Comparison of ENCODE assay signal across 12 cellular contexts in the genomic region with DNA sequence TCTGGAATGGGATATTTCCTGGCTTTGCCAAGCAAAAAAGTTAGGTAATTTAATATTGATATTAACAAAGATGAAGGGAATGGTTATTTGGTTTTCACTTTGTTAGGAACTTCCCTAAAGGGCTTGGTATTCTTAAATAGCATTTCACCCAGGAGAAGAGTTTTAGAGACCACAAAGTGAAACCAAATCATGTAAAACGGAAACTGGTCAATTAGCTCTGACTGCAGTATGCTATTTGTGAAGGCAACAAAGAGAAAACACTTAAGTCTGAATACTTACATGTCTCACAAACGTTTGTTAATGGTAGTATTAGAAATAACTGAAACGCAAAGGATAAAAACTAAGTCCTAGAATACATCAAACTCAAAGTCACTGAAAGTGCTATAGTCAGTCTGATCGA. TPM values are rescaled to one million over a fixed set of nuclear protein-coding genes. Genes with fewer than 3 reads are reported as not detected.
DNase-seq lines count a peak whose midpoint lies in the region; ATAC-seq and TF ChIP-seq lines count a peak whose summit lies in the region.
"Had no signal": no experiment of that assay in that cellular context is flagged by ENCODE, and none has a peak within 500 bp of the region (broad histone marks: within the 10 kb centered on the region; RNA-seq: fewer than 3 reads in every experiment).

No MANE protein-coding gene starts in this region.

- no peak overlapping the region for H2BK12ac ChIP-seq in trophoblast cell (ENCODE audit: low read length)

- no peak for TF ChIP-seq CTCF in lower lobe of right lung (IDR thresholded peaks at IDR 0.05)
- no peak for TF ChIP-seq CTCF in suprapubic skin (IDR thresholded peaks at IDR 0.05)
- TF ChIP-seq CTCF in prostate gland (IDR thresholded peaks at IDR 0.05) = no peak

- no peak overlapping the region for H2AK5ac ChIP-seq in trophoblast cell (ENCODE audit: low read length)

- H4K8ac ChIP-seq in trophoblast cell (ENCODE audit: low read depth, low read length) = no peak overlapping the region

- no peak overlapping the region for H3K27ac ChIP-seq in lower lobe of right lung
- H3K27ac ChIP-seq in trophoblast cell (ENCODE audit: low read depth, low read length) = no peak overlapping the region
- H3K27ac ChIP-seq in suprapubic skin = no peak overlapping the region
- no peak overlapping the region for H3K27ac ChIP-seq in prostate gland
- H3K27ac ChIP-seq: foreskin keratinocyte, SJSA1, thoracic aorta had no signal

- H3K4me3 ChIP-seq in lower lobe of right lung (peak overlapping the region; percentile 6), trophoblast cell (ENCODE audit: low read depth, low read length) (no peak overlapping the region), suprapubic skin (no peak overlapping the region), prostate gland (no peak overlapping the region)
- H3K4me3 ChIP-seq: SJSA1, thoracic aorta had no signal

- H3K9ac ChIP-seq in trophoblast cell (ENCODE audit: low read length) = no peak overlapping the region

- H3K79me1 ChIP-seq in trophoblast cell (ENCODE audit: low read length) = no peaks in the 10 kb centered on the region

- no peak overlapping the region for H2AFZ ChIP-seq in trophoblast cell (ENCODE audit: insufficient read depth, low read length, poor library complexity)

- ATAC-seq in GM18520 (IDR thresholded peaks at IDR 0.05; ENCODE audit: unreplicated experiment) (peak; percentile 66), GM21576 (IDR thresholded peaks at IDR 0.05; ENCODE audit: unreplicated experiment) (peak; percentile 82), HG03432 (IDR thresholded peaks at IDR 0.05; ENCODE audit: unreplicated experiment) (peak; percentile 85), lower lobe of right lung (no peak), sciatic nerve (no peak)

- H3K27me3 ChIP-seq in lower lobe of right lung (ENCODE audit: low read depth) (no peaks in the 10 kb centered on the region), trophoblast cell (ENCODE audit: insufficient read depth, low read length) (no peaks in the 10 kb centered on the region), suprapubic skin (no peaks in the 10 kb centered on the region), prostate gland (replicated peaks; ENCODE audit: insufficient read depth) (no peaks in the 10 kb centered on the region)
- H3K27me3 ChIP-seq: SJSA1 had no signal

- no peak overlapping the region for H3K23ac ChIP-seq in trophoblast cell (ENCODE audit: low read length)

- intact Hi-C loops in lower lobe of right lung (cut with DNase I) (loop anchor here (10.0 kb wide), 1 partner anchor 1066 kb away; no protein-coding TSS in a partner anchor), sciatic nerve (cut with DNase I) (loop anchor here (5.0 kb wide), 1 partner anchor 1068 kb away; no protein-coding TSS in a partner anchor), prostate gland (cut with DNase I) (loop anchor here (5.0 kb wide), 1 partner anchor 1068 kb away; no protein-coding TSS in a partner anchor)

- H3K36me3 ChIP-seq in lower lobe of right lung (no peaks in the 10 kb centered on the region), trophoblast cell (ENCODE audit: control insufficient read depth in 1 of 2, insufficient read depth in 2 of 2, low read length in 2 of 2) (no peaks in the 10 kb centered on the region), suprapubic skin (no peaks in the 10 kb centered on the region), prostate gland (no peaks in the 10 kb centered on the region)
- H3K36me3 ChIP-seq: SJSA1, thoracic aorta had no signal

- H3K4me1 ChIP-seq in lower lobe of right lung (peaks cover 11% of the 10 kb centered on the region), trophoblast cell (ENCODE audit: control insufficient read depth in 1 of 2, insufficient read depth in 2 of 2, low read length in 2 of 2) (no peaks in the 10 kb centered on the region), suprapubic skin (peaks cover 6% of the 10 kb centered on the region), prostate gland (replicated peaks) (no peaks in the 10 kb centered on the region)
- H3K4me1 ChIP-seq: foreskin keratinocyte, SJSA1 had no signal

- no peak overlapping the region for H3K14ac ChIP-seq in trophoblast cell (ENCODE audit: low read length)

- H3K18ac ChIP-seq in trophoblast cell (ENCODE audit: low read length) = no peak overlapping the region

- H2BK5ac ChIP-seq in trophoblast cell (ENCODE audit: low read depth, low read length, poor library complexity) = no peak overlapping the region

- no peaks in the 10 kb centered on the region for H3K79me2 ChIP-seq in trophoblast cell (ENCODE audit: control insufficient read depth, insufficient read depth, low read length, poor library complexity)

- no peak overlapping the region for H4K91ac ChIP-seq in trophoblast cell (ENCODE audit: low read depth, low read length)

- WGBS in trophoblast cell (ENCODE audit: extremely low coverage, insufficient coverage, insufficient read length) = no CpG with 5 or more reads among the region's 4 CpGs
- 59% methylated on average over 4 of the region's 4 CpGs for WGBS in suprapubic skin
- WGBS in prostate gland = 49% methylated on average over 4 of the region's 4 CpGs

- H3K9me3 ChIP-seq in lower lobe of right lung (no peaks in the 10 kb centered on the region), trophoblast cell (ENCODE audit: insufficient read depth, low read depth, low read length) (no peaks in the 10 kb centered on the region), suprapubic skin (no peaks in the 10 kb centered on the region), prostate gland (no peaks in the 10 kb centered on the region)
- H3K9me3 ChIP-seq: SJSA1, thoracic aorta had no signal

- DNase-seq in lower lobe of right lung (no peak), sciatic nerve (ENCODE audit: low spot score) (no peak), trophoblast cell (no peak), suprapubic skin (ENCODE audit: low spot score in 2 of 2) (no peak), prostate gland (ENCODE audit: low spot score) (no peak)
- DNase-seq: foreskin keratinocyte, NCI-H187 had no signal

- TF ChIP-seq POLR2A in suprapubic skin (IDR thresholded peaks at IDR 0.05) = no peak
- no peak for TF ChIP-seq POLR2A in prostate gland (IDR thresholded peaks at IDR 0.05)

- H4K12ac ChIP-seq in trophoblast cell (ENCODE audit: low read depth, low read length) = no peak overlapping the region

- no peak overlapping the region for H2BK120ac ChIP-seq in trophoblast cell (ENCODE audit: insufficient read depth, low read length, poor library complexity)

- no peak for TF ChIP-seq EP300 in suprapubic skin (IDR thresholded peaks at IDR 0.05)

- no peak overlapping the region for H3K4ac ChIP-seq in trophoblast cell (ENCODE audit: low read depth, low read length)

- H3K4me2 ChIP-seq in trophoblast cell (ENCODE audit: low read length) = no peak overlapping the region

RNA-seq across cellular contexts. Expression of a gene that starts 32.4 kb away (rescaled TPM):
- total RNA-seq in lower lobe of right lung (14.1 TPM), sciatic nerve (17.2 TPM), suprapubic skin (10 to 100 TPM; 13.4 to 27.4 (median 21.0) TPM), prostate gland (10 to 100 TPM; 39.8 to 42.8 TPM)
- polyA plus RNA-seq in trophoblast cell (2013) = 14.2 and 15.0 TPM in 2 replicates

Comparison
In these comparisons a context has a peak if more than half of its experiments do, and no peak if none do; other contexts are left out.
1. ATAC-seq: peak in GM18520 (single experiment), GM21576 (single experiment) and HG03432 (single experiment); none in lower lobe of right lung (0 of 2) and sciatic nerve (single experiment).